ENCODE assay signal across 20 cellular contexts in the genomic region with DNA sequence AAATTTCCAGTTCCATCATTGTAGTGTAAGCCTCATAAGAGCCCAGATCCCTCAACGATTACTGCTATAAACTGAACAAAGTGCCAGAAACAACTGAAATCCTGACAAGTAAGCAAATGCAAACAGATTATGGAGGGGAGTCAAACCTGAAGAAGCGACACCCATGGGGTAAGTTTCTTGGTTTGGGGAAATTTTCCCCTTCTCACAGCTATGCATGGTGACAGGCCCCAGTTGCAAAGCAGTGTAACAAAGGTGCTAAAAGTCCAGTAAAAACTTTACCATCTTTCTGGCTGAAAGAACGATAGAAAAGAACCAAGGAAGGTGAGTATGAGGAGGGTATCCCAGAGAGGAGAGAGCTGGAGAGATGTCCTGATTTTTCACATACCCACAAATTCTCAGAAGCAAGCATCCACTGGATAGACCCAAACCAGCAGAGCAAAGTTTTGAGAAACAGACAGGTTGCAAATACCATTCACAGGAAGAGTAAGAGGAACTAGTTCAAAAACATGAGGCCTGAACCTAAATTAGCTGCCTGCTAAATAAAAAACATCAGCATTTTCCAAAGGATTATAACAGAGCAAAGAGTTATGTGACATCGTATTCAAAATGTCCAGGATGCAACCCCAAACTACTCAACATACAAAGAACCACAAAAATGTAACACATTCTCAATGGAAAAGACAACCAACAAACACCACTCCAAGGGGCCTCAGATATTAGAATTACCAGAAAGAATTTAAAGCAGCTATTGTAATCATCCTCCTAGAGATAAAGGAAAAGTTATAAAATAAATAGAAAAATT. TPM values are rescaled to one million over a fixed set of nuclear protein-coding genes. Genes with fewer than 3 reads are reported as not detected.
DNase-seq lines count a peak whose midpoint lies in the region; ATAC-seq and TF ChIP-seq lines count a peak whose summit lies in the region.
"Had no signal": no experiment of that assay in that cellular context is flagged by ENCODE, and none has a peak within 500 bp of the region (broad histone marks: within the 10 kb centered on the region; RNA-seq: fewer than 3 reads in every experiment).

No MANE protein-coding gene starts in this region.

- no peak overlapping the region for H2AFZ ChIP-seq in mesenchymal stem cell (ENCODE audit: low read depth, low read length)

- no peak overlapping the region for H3K14ac ChIP-seq in mesenchymal stem cell (ENCODE audit: low read length in 2 of 2)

- H3K4me1 Mint-ChIP-seq in natural killer cell (peaks cover 13 to 33% of the 10 kb centered on the region in 2 donors), T-helper 17 cell (peaks cover 18% of the 10 kb centered on the region)
- peaks cover 24 to 25% of the 10 kb centered on the region in 2 donors for H3K4me1 Mint-ChIP-seq in natural killer cell treated with Interleukin-12 subunit alpha and Interleukin-12 subunit beta and Interleukin-15 and Interleukin-18, amount 100 ng/mL, for 72 hours (ENCODE audit: low read depth in 2 of 2)

- H2BK12ac ChIP-seq in mesenchymal stem cell (ENCODE audit: low read length in 2 of 2): no peak overlapping the region

- no peak overlapping the region for H4K91ac ChIP-seq in mesenchymal stem cell (ENCODE audit: low read length)

- H3K27ac ChIP-seq in mesenchymal stem cell (ENCODE audit: low read length, poor library complexity, severe bottlenecking): no peak overlapping the region
- no peak overlapping the region for H3K27ac ChIP-seq in SJCRH30
- H3K27ac ChIP-seq: ascending aorta, coronary artery, epithelial cell of prostate, transverse colon had no signal

- H3K4me3 ChIP-seq in mesenchymal stem cell (ENCODE audit: insufficient read depth in 1 of 2, low read depth in 1 of 2, low read length in 2 of 2) (no peak overlapping the region), mucosa of descending colon (no peak overlapping the region), SJCRH30 (no peak overlapping the region)
- H3K4me3 ChIP-seq: ascending aorta, coronary artery, transverse colon had no signal

- H3K4me1 ChIP-seq in mesenchymal stem cell (ENCODE audit: control insufficient read depth, insufficient read depth, low read depth, low read length): no peaks in the 10 kb centered on the region
- no peaks in the 10 kb centered on the region for H3K4me1 ChIP-seq in mucosa of descending colon (ENCODE audit: low read depth)
- no peaks in the 10 kb centered on the region for H3K4me1 ChIP-seq in SJCRH30
- H3K4me1 ChIP-seq: ascending aorta, transverse colon had no signal

- H2AK5ac ChIP-seq in mesenchymal stem cell (ENCODE audit: low read length, severe bottlenecking): no peak overlapping the region

- intact Hi-C loops in natural killer cell (cut with micrococcal nuclease): no loop called here
- intact Hi-C loops in mucosa of descending colon (cut with DNase I, micrococcal nuclease): no loop called here

- no peak overlapping the region for H3K4me2 ChIP-seq in mesenchymal stem cell (ENCODE audit: low read length, poor library complexity, severe bottlenecking)

- no peak overlapping the region for H2BK120ac ChIP-seq in mesenchymal stem cell (ENCODE audit: low read depth, low read length)

- no peaks in the 10 kb centered on the region for H3K9me3 ChIP-seq in T-helper 17 cell (ENCODE audit: control insufficient read depth, low read length, poor library complexity, severe bottlenecking)
- H3K9me3 ChIP-seq in mesenchymal stem cell (ENCODE audit: control insufficient read depth, low read length): no peaks in the 10 kb centered on the region
- H3K9me3 ChIP-seq in mucosa of descending colon: no peaks in the 10 kb centered on the region
- H3K9me3 ChIP-seq in SJCRH30 (replicated peaks): no peaks in the 10 kb centered on the region
- H3K9me3 ChIP-seq: ascending aorta, transverse colon had no signal

- H3K27ac Mint-ChIP-seq in natural killer cell (peak overlapping the region; percentile 10 to 11), T-helper 17 cell (peak overlapping the region; percentile 49)
- peak overlapping the region in 1 of 2 donors; percentile 32 for H3K27ac Mint-ChIP-seq in natural killer cell treated with Interleukin-12 subunit alpha and Interleukin-12 subunit beta and Interleukin-15 and Interleukin-18, amount 100 ng/mL, for 72 hours

- H3K23ac ChIP-seq in mesenchymal stem cell (ENCODE audit: low read length in 2 of 2): no peak overlapping the region

- no peak overlapping the region for H2BK15ac ChIP-seq in mesenchymal stem cell (ENCODE audit: low read depth, poor library complexity, severe bottlenecking)

- no peak overlapping the region for H4K8ac ChIP-seq in mesenchymal stem cell (ENCODE audit: low read length)

- H3K36me3 Mint-ChIP-seq in natural killer cell: peaks cover 3% of the 10 kb centered on the region
- H3K36me3 Mint-ChIP-seq in natural killer cell treated with Interleukin-12 subunit alpha and Interleukin-12 subunit beta and Interleukin-15 and Interleukin-18, amount 100 ng/mL, for 72 hours: peaks cover 24% of the 10 kb centered on the region
- H3K36me3 Mint-ChIP-seq in T-helper 17 cell (ENCODE audit: low read depth): peaks cover 20% of the 10 kb centered on the region

- H3K27me3 ChIP-seq in mesenchymal stem cell (ENCODE audit: control insufficient read depth in 1 of 2, insufficient read depth in 1 of 2, low read length in 2 of 2) (no peaks in the 10 kb centered on the region), SJCRH30 (no peaks in the 10 kb centered on the region)
- H3K27me3 ChIP-seq: ascending aorta, transverse colon had no signal

- no peak for ATAC-seq in natural killer cell
- ATAC-seq in natural killer cell treated with Interleukin-12 subunit alpha and Interleukin-12 subunit beta and Interleukin-15 and Interleukin-18, amount 100 ng/mL, for 72 hours: no peak
- ATAC-seq in T-helper 17 cell: no peak
- no peak for ATAC-seq in GM18907 (IDR thresholded peaks at IDR 0.05; ENCODE audit: unreplicated experiment)
- no peak for ATAC-seq in mucosa of descending colon
- ATAC-seq: stimulated activated naive CD8-positive, alpha-beta T cell treated with anti-CD3 and anti-CD28 coated beads, Interleukin-15, Interleukin-2, amounts not matched to agents 100 U/mL and 50 U/mL, for 24 hours had no signal

- TF ChIP-seq CTCF in natural killer cell (IDR thresholded peaks at IDR 0.05) (no peak), mucosa of descending colon (IDR thresholded peaks at IDR 0.05) (no peak)

- 64% methylated on average over 2 of the region's 4 CpGs for WGBS in mesenchymal stem cell

- H3K18ac ChIP-seq in mesenchymal stem cell (ENCODE audit: low read depth in 1 of 2, low read length in 2 of 2): no peak overlapping the region

- H3K4ac ChIP-seq in mesenchymal stem cell (ENCODE audit: low read depth in 1 of 2, low read length in 2 of 2): no peak overlapping the region

- no peak overlapping the region for H2BK5ac ChIP-seq in mesenchymal stem cell (ENCODE audit: low read depth, low read length, poor library complexity, severe bottlenecking)

- H3K79me1 ChIP-seq in mesenchymal stem cell (replicated peaks; ENCODE audit: low read length, poor library complexity, severe bottlenecking): peaks cover 23% of the 10 kb centered on the region

- H3K27me3 Mint-ChIP-seq in natural killer cell (ENCODE audit: low read depth in 2 of 2) (no peaks in the 10 kb centered on the region), T-helper 17 cell (no peaks in the 10 kb centered on the region)
- H3K27me3 Mint-ChIP-seq in natural killer cell treated with Interleukin-12 subunit alpha and Interleukin-12 subunit beta and Interleukin-15 and Interleukin-18, amount 100 ng/mL, for 72 hours: no peaks in the 10 kb centered on the region

- no peak for DNase-seq in natural killer cell
- no peak for DNase-seq in natural killer cell treated with Interleukin-12 subunit alpha and Interleukin-12 subunit beta and Interleukin-15 and Interleukin-18, amount 100 ng/mL, for 72 hours (ENCODE audit: low spot score)
- no peak for DNase-seq in T-helper 17 cell
- DNase-seq in mesenchymal stem cell: peak; percentile 33
- no peak for DNase-seq in mucosa of descending colon
- no peak for DNase-seq in HCEC 1CT
- DNase-seq in SJCRH30: no peak
- DNase-seq: foreskin melanocyte; kidney glomerular epithelial cell; NCI-H2081; NCI-H526 treated with DMSO at 0.1 percent for 48 hours; nucleus accumbens; right cardiac atrium; stimulated activated naive CD8-positive, alpha-beta T cell treated with anti-CD3 and anti-CD28 coated beads, Interleukin-15, Interleukin-2, amounts not matched to agents 100 U/mL and 50 U/mL, for 24 hours; T1000; transverse colon had no signal

- H3K36me3 ChIP-seq in mesenchymal stem cell (ENCODE audit: control insufficient read depth in 1 of 2, insufficient read depth in 2 of 2, low read depth in 1 of 2, low read length in 2 of 2): peaks cover 22 to 62% of the 10 kb centered on the region in 2 experiments
- peaks cover under 1% of the 10 kb centered on the region for H3K36me3 ChIP-seq in mucosa of descending colon (ENCODE audit: low read depth)
- H3K36me3 ChIP-seq in SJCRH30: no peaks in the 10 kb centered on the region

- no peaks in the 10 kb centered on the region for H3K9me3 Mint-ChIP-seq in natural killer cell
- no peaks in the 10 kb centered on the region for H3K9me3 Mint-ChIP-seq in natural killer cell treated with Interleukin-12 subunit alpha and Interleukin-12 subunit beta and Interleukin-15 and Interleukin-18, amount 100 ng/mL, for 72 hours

- no peak overlapping the region for H3K4me3 Mint-ChIP-seq in natural killer cell
- H3K4me3 Mint-ChIP-seq in natural killer cell treated with Interleukin-12 subunit alpha and Interleukin-12 subunit beta and Interleukin-15 and Interleukin-18, amount 100 ng/mL, for 72 hours: no peak overlapping the region
- no peak overlapping the region for H3K4me3 Mint-ChIP-seq in T-helper 17 cell

- no peak overlapping the region for H3K9ac ChIP-seq in mesenchymal stem cell (ENCODE audit: low read length)

RNA-seq across cellular contexts. Expression of a gene that starts 14.5 kb away (rescaled TPM):
- total RNA-seq in natural killer cell (10 to 100 TPM in 1 of 3 donors, 1 to 10 TPM in 2; 6.0 to 12.3 (median 7.0) TPM), T-helper 17 cell (10 to 100 TPM in 1 of 2 donors, 1 to 10 TPM in 1; 7.4 to 11.2 TPM), mucosa of descending colon (10 to 100 TPM; 13.4 to 20.4 (median 14.9) TPM)
- total RNA-seq in natural killer cell treated with Interleukin-12 subunit alpha and Interleukin-12 subunit beta and Interleukin-15 and Interleukin-18, amount 100 ng/mL, for 72 hours: 10 to 100 TPM; 14.2 to 16.3 TPM
- polyA plus RNA-seq in mesenchymal stem cell (2013, experiment 1 of 2): 3.4 TPM
- 3.4 TPM for polyA plus RNA-seq in mesenchymal stem cell (2013, experiment 2 of 2)
- total RNA-seq in SJCRH30 (2014; rRNA removed; shearing (Covaris generic)): 3.7 and 4.6 TPM in 2 replicates
